ENCODE assay signal across 1 cellular context in the genomic region with DNA sequence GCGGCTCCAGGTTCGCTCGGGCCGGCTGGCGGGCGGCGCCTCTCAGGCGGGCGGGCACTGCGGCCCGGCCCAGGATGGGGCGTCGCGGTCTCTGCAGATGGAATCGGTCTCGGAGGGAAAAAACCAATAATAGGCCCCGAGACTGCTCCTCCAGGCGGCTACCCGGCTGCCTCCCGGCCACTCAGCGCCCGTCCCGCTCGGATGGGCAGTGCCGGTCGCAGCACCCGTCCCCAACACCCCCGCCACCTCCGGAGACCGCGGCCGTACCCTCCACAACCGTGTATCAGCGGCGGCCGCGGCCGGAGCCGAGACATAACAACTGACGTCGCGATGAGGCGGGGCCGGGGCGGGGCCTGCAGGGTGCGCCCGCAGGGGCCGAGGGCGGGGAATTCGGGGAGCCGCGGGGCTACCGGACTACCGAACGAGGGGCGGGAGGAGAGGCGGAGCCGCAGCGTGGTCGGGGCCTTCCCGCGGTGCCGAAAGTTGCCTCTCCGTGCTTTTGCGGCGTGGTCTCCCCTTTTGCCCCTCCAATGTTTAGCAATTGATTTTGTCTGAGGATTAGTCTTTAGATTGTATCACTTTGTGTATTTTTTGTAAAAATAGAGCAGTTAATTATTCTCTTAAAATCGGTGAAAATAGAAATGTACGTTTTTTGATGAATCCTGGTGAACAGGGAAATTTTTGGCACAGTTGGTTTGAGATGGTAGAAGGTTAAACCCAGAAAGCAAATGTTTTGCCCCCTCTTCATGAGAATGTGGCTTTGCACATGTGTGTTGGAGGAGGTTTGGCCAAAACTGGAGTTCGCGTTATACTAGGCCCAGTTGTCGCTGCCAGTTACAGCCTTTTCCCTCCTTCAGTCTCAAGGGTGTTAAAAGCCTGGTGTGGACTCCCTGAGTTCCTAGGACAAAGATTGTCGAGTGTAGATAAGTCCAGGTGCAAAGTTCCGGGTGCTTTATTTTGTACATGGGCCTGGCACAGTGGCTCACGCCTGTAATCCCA.
TF ChIP-seq lines count a peak whose summit lies in the region.

A gene with protein sequence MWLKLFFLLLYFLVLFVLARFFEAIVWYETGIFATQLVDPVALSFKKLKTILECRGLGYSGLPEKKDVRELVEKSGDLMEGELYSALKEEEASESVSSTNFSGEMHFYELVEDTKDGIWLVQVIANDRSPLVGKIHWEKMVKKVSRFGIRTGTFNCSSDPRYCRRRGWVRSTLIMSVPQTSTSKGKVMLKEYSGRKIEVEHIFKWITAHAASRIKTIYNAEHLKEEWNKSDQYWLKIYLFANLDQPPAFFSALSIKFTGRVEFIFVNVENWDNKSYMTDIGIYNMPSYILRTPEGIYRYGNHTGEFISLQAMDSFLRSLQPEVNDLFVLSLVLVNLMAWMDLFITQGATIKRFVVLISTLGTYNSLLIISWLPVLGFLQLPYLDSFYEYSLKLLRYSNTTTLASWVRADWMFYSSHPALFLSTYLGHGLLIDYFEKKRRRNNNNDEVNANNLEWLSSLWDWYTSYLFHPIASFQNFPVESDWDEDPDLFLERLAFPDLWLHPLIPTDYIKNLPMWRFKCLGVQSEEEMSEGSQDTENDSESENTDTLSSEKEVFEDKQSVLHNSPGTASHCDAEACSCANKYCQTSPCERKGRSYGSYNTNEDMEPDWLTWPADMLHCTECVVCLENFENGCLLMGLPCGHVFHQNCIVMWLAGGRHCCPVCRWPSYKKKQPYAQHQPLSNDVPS (minus strand): TSS at position 317 of the 999 bp plus-strand sequence. CDS start 979 bp downstream, outside the sequence.

TF ChIP-seq in HepG2, 621 proteins besides CTCF, POLR2A, EP300 and RAD21 (continued from another document and continues in another):
- TF ChIP-seq ETV6 (CRISPR knock-in tag; conservative IDR thresholded peaks at IDR 0.05) (no peak), NFE2 (CRISPR knock-in tag; IDR thresholded peaks at IDR 0.05) (no peak), ERF (CRISPR knock-in tag; IDR thresholded peaks at IDR 0.05) (peak; percentile 89), ZFYVE20 (CRISPR knock-in tag; IDR thresholded peaks at IDR 0.05; ENCODE audit: borderline replicate concordance, low read depth) (peak; percentile 55), ZNF775 (CRISPR knock-in tag; IDR thresholded peaks at IDR 0.05; ENCODE audit: borderline replicate concordance) (no peak), ZNF382 (CRISPR knock-in tag; IDR thresholded peaks at IDR 0.05; ENCODE audit: borderline replicate concordance) (no peak), HNF4A (CRISPR knock-in tag; IDR thresholded peaks at IDR 0.05) (peak; percentile 41; the same call in 1 of the 2 replicates), NCOA1 (CRISPR knock-in tag; IDR thresholded peaks at IDR 0.05) (no peak), GTF3A (CRISPR knock-in tag; conservative IDR thresholded peaks at IDR 0.05) (no peak), LCORL (IDR thresholded peaks at IDR 0.05) (no peak), LCORL (CRISPR knock-in tag; IDR thresholded peaks at IDR 0.05) (peak; percentile 88; the same call in 1 of the 2 replicates), ZNF460 (CRISPR knock-in tag; IDR thresholded peaks at IDR 0.05; ENCODE audit: borderline replicate concordance) (peak; percentile 25; the same call in 1 of the 2 replicates), SP5 (CRISPR knock-in tag; IDR thresholded peaks at IDR 0.05; ENCODE audit: borderline replicate concordance, low read depth) (peak; percentile 96), PAWR (CRISPR knock-in tag; IDR thresholded peaks at IDR 0.05; ENCODE audit: borderline replicate concordance) (0 out of 2 replicates have a peak, but pooled peaks have one; percentile 60), ZNF160 (CRISPR knock-in tag; IDR thresholded peaks at IDR 0.05) (peak; percentile 63; the same call in 1 of the 2 replicates), IKZF4 (CRISPR knock-in tag; IDR thresholded peaks at IDR 0.05; ENCODE audit: borderline replicate concordance, low read depth, not compliant biosample characterization) (peak; percentile 75), ZFP62 (CRISPR knock-in tag; IDR thresholded peaks at IDR 0.05) (no peak), SALL2 (CRISPR knock-in tag; IDR thresholded peaks at IDR 0.05) (peak; percentile 86), ZNF256 (CRISPR knock-in tag; conservative IDR thresholded peaks at IDR 0.05) (peak; percentile 22; the same call in 1 of the 2 replicates), ZNF550 (CRISPR knock-in tag; IDR thresholded peaks at IDR 0.05; ENCODE audit: borderline replicate concordance) (no peak), NFE2L1 (CRISPR knock-in tag; IDR thresholded peaks at IDR 0.05; ENCODE audit: borderline replicate concordance) (no peak), BRD4 (CRISPR knock-in tag; IDR thresholded peaks at IDR 0.05) (peak; percentile 84), DMAP1 (CRISPR knock-in tag; IDR thresholded peaks at IDR 0.05) (peak; percentile 69; the same call in 1 of the 2 replicates), JDP2 (CRISPR knock-in tag; IDR thresholded peaks at IDR 0.05; ENCODE audit: borderline replicate concordance) (no peak; the same call in 1 of the 2 replicates), SRF (IDR thresholded peaks at IDR 0.05; ENCODE audit: low read depth, low read length) (no peak), ZNF607 (CRISPR knock-in tag; IDR thresholded peaks at IDR 0.05; ENCODE audit: borderline replicate concordance) (peak; percentile 72; the same call in 1 of the 2 replicates), CBFB (CRISPR knock-in tag; IDR thresholded peaks at IDR 0.05) (peak; percentile 88), ZSCAN9 (CRISPR knock-in tag; IDR thresholded peaks at IDR 0.05; ENCODE audit: borderline replicate concordance) (no peak; the same call in 1 of the 2 replicates), HNRNPH1 (optimal IDR thresholded peaks at IDR 0.05; ENCODE audit: low read depth, low read length) (no peak), ZNF3 (CRISPR knock-in tag; IDR thresholded peaks at IDR 0.05) (no peak), ZNF891 (CRISPR knock-in tag; IDR thresholded peaks at IDR 0.05) (peak; percentile 62), ZZZ3 (CRISPR knock-in tag; IDR thresholded peaks at IDR 0.05; ENCODE audit: borderline replicate concordance) (peak; percentile 79; the same call in 1 of the 2 replicates), ZFP36 (IDR thresholded peaks at IDR 0.05; ENCODE audit: borderline replicate concordance, low read depth, low read length, partially characterized antibody) (no peak), PITX1 (CRISPR knock-in tag; IDR thresholded peaks at IDR 0.05) (peak; percentile 65; the same call in 1 of the 2 replicates), JUND (CRISPR knock-in tag; IDR thresholded peaks at IDR 0.05) (no peak), NAIF1 (CRISPR knock-in tag; IDR thresholded peaks at IDR 0.05; ENCODE audit: borderline replicate concordance) (no peak), PCBP2 (optimal IDR thresholded peaks at IDR 0.05; ENCODE audit: low read depth, low read length, poor library complexity, severe bottlenecking) (no peak), RAD51 (IDR thresholded peaks at IDR 0.05; ENCODE audit: borderline replicate concordance) (no peak), HMG20B (CRISPR knock-in tag; conservative IDR thresholded peaks at IDR 0.05) (0 out of 2 replicates have a peak, but pooled peaks have one; percentile 56), REPIN1 (CRISPR knock-in tag; IDR thresholded peaks at IDR 0.05; ENCODE audit: borderline replicate concordance, low read depth) (peak; percentile 61; the same call in 1 of the 2 replicates), SKI (IDR thresholded peaks at IDR 0.05; ENCODE audit: partially characterized antibody) (peak; percentile 75)
- TF ChIP-seq, protein P1, sequence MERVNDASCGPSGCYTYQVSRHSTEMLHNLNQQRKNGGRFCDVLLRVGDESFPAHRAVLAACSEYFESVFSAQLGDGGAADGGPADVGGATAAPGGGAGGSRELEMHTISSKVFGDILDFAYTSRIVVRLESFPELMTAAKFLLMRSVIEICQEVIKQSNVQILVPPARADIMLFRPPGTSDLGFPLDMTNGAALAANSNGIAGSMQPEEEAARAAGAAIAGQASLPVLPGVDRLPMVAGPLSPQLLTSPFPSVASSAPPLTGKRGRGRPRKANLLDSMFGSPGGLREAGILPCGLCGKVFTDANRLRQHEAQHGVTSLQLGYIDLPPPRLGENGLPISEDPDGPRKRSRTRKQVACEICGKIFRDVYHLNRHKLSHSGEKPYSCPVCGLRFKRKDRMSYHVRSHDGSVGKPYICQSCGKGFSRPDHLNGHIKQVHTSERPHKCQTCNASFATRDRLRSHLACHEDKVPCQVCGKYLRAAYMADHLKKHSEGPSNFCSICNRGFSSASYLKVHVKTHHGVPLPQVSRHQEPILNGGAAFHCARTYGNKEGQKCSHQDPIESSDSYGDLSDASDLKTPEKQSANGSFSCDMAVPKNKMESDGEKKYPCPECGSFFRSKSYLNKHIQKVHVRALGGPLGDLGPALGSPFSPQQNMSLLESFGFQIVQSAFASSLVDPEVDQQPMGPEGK (CRISPR knock-in tag; IDR thresholded peaks at IDR 0.05), result peak; percentile 87
- TF ChIP-seq, protein P2, sequence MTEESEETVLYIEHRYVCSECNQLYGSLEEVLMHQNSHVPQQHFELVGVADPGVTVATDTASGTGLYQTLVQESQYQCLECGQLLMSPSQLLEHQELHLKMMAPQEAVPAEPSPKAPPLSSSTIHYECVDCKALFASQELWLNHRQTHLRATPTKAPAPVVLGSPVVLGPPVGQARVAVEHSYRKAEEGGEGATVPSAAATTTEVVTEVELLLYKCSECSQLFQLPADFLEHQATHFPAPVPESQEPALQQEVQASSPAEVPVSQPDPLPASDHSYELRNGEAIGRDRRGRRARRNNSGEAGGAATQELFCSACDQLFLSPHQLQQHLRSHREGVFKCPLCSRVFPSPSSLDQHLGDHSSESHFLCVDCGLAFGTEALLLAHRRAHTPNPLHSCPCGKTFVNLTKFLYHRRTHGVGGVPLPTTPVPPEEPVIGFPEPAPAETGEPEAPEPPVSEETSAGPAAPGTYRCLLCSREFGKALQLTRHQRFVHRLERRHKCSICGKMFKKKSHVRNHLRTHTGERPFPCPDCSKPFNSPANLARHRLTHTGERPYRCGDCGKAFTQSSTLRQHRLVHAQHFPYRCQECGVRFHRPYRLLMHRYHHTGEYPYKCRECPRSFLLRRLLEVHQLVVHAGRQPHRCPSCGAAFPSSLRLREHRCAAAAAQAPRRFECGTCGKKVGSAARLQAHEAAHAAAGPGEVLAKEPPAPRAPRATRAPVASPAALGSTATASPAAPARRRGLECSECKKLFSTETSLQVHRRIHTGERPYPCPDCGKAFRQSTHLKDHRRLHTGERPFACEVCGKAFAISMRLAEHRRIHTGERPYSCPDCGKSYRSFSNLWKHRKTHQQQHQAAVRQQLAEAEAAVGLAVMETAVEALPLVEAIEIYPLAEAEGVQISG (CRISPR knock-in tag; IDR thresholded peaks at IDR 0.05), result peak; percentile 66
- TF ChIP-seq, protein P3, sequence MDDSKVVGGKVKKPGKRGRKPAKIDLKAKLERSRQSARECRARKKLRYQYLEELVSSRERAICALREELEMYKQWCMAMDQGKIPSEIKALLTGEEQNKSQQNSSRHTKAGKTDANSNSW (CRISPR knock-in tag; IDR thresholded peaks at IDR 0.05; ENCODE audit: borderline replicate concordance), result no peak
- TF ChIP-seq, protein P4, sequence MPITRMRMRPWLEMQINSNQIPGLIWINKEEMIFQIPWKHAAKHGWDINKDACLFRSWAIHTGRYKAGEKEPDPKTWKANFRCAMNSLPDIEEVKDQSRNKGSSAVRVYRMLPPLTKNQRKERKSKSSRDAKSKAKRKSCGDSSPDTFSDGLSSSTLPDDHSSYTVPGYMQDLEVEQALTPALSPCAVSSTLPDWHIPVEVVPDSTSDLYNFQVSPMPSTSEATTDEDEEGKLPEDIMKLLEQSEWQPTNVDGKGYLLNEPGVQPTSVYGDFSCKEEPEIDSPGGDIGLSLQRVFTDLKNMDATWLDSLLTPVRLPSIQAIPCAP (CRISPR knock-in tag; IDR thresholded peaks at IDR 0.05; ENCODE audit: low read depth), result 0 out of 2 replicates have a peak, but pooled peaks have one; percentile 59
- TF ChIP-seq, protein P5, sequence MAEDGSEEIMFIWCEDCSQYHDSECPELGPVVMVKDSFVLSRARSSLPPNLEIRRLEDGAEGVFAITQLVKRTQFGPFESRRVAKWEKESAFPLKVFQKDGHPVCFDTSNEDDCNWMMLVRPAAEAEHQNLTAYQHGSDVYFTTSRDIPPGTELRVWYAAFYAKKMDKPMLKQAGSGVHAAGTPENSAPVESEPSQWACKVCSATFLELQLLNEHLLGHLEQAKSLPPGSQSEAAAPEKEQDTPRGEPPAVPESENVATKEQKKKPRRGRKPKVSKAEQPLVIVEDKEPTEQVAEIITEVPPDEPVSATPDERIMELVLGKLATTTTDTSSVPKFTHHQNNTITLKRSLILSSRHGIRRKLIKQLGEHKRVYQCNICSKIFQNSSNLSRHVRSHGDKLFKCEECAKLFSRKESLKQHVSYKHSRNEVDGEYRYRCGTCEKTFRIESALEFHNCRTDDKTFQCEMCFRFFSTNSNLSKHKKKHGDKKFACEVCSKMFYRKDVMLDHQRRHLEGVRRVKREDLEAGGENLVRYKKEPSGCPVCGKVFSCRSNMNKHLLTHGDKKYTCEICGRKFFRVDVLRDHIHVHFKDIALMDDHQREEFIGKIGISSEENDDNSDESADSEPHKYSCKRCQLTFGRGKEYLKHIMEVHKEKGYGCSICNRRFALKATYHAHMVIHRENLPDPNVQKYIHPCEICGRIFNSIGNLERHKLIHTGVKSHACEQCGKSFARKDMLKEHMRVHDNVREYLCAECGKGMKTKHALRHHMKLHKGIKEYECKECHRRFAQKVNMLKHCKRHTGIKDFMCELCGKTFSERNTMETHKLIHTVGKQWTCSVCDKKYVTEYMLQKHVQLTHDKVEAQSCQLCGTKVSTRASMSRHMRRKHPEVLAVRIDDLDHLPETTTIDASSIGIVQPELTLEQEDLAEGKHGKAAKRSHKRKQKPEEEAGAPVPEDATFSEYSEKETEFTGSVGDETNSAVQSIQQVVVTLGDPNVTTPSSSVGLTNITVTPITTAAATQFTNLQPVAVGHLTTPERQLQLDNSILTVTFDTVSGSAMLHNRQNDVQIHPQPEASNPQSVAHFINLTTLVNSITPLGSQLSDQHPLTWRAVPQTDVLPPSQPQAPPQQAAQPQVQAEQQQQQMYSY (CRISPR knock-in tag; IDR thresholded peaks at IDR 0.05), result peak; percentile 35; the same call in 1 of the 2 replicates
- TF ChIP-seq, protein P6, sequence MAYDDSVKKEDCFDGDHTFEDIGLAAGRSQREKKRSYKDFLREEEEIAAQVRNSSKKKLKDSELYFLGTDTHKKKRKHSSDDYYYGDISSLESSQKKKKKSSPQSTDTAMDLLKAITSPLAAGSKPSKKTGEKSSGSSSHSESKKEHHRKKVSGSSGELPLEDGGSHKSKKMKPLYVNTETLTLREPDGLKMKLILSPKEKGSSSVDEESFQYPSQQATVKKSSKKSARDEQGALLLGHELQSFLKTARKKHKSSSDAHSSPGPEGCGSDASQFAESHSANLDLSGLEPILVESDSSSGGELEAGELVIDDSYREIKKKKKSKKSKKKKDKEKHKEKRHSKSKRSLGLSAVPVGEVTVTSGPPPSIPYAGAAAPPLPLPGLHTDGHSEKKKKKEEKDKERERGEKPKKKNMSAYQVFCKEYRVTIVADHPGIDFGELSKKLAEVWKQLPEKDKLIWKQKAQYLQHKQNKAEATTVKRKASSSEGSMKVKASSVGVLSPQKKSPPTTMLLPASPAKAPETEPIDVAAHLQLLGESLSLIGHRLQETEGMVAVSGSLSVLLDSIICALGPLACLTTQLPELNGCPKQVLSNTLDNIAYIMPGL (CRISPR knock-in tag; IDR thresholded peaks at IDR 0.05; ENCODE audit: borderline replicate concordance in 1 of 2, low read depth in 1 of 2), result peak; percentile 73 to 94
- TF ChIP-seq, protein P7, sequence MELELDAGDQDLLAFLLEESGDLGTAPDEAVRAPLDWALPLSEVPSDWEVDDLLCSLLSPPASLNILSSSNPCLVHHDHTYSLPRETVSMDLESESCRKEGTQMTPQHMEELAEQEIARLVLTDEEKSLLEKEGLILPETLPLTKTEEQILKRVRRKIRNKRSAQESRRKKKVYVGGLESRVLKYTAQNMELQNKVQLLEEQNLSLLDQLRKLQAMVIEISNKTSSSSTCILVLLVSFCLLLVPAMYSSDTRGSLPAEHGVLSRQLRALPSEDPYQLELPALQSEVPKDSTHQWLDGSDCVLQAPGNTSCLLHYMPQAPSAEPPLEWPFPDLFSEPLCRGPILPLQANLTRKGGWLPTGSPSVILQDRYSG (CRISPR knock-in tag; IDR thresholded peaks at IDR 0.05), result no peak; the same call in 1 of the 2 replicates
